ENCODE assay signal across 5 cellular contexts in genomic region chr17:8137645-8138342, GRCh38.
DNase-seq lines count a peak whose midpoint lies in the region; ATAC-seq and TF ChIP-seq lines count a peak whose summit lies in the region.

No MANE protein-coding gene starts in this region.

- H3K9ac ChIP-seq in KMS-11 = no peak overlapping the region; the same call in 1 of the 2 replicates
- peak overlapping the region; percentile 55 to 57 for H3K9ac ChIP-seq in stomach smooth muscle (ENCODE audit: low read length in 2 of 2)

- no peak for ATAC-seq in HG03571 (IDR thresholded peaks at IDR 0.05; ENCODE audit: unreplicated experiment)

- H4K20me1 ChIP-seq in KMS-11 (ENCODE audit: insufficient read depth) = no peaks in the 10 kb centered on the region

- no peak overlapping the region for H3K27ac ChIP-seq in KMS-11
- peak overlapping the region; percentile 86 for H3K27ac ChIP-seq in stomach smooth muscle (ENCODE audit: low read length)

- H3K4me1 ChIP-seq in KMS-11 (ENCODE audit: low read depth, poor library complexity, severe bottlenecking) (no peaks in the 10 kb centered on the region), stomach smooth muscle (ENCODE audit: control insufficient read depth, insufficient read depth, low read length) (peaks cover 16% of the 10 kb centered on the region)

- no peak overlapping the region for H3K4me3 ChIP-seq in KMS-11 (IDR thresholded peaks at IDR 0.05; ENCODE audit: insufficient read depth, low read depth, low read length)
- peak overlapping the region; percentile 39 for H3K4me3 ChIP-seq in epithelial cell of esophagus (ENCODE audit: low read length)
- H3K4me3 ChIP-seq in stomach smooth muscle (ENCODE audit: low read length in 2 of 2) = peak overlapping the region; percentile 47 to 63

- H3K79me2 ChIP-seq in KMS-11 (ENCODE audit: insufficient read depth, low read depth) = no peaks in the 10 kb centered on the region

- no peaks in the 10 kb centered on the region for H3K36me3 ChIP-seq in KMS-11 (ENCODE audit: insufficient read depth)
- peaks cover 34 to 36% of the 10 kb centered on the region in 2 donors for H3K36me3 ChIP-seq in stomach smooth muscle (ENCODE audit: control insufficient read depth in 2 of 2, insufficient read depth in 2 of 2, low read length in 2 of 2)

- H3K27me3 ChIP-seq in KMS-11 (ENCODE audit: insufficient read depth, low read depth) = no peaks in the 10 kb centered on the region
- no peaks in the 10 kb centered on the region for H3K27me3 ChIP-seq in stomach smooth muscle (ENCODE audit: control insufficient read depth in 1 of 2, insufficient read depth in 2 of 2, low read length in 2 of 2)

- no peaks in the 10 kb centered on the region for H3K9me3 ChIP-seq in stomach smooth muscle (ENCODE audit: control insufficient read depth in 2 of 2, low read length in 2 of 2)

- DNase-seq in epithelial cell of esophagus (ENCODE audit: low read depth) (no peak), T1000 (lab: John Stamatoyannopoulos, UW) (no peak)

- peak overlapping the region; percentile 49; the same call in 1 of the 2 replicates for H2AFZ ChIP-seq in KMS-11 (ENCODE audit: low read depth)

- TF ChIP-seq CTCF in KMS-11 (conservative IDR thresholded peaks at IDR 0.05; ENCODE audit: low read depth, low read length) (no peak), epithelial cell of esophagus (IDR thresholded peaks at IDR 0.05; ENCODE audit: insufficient read depth, low read depth, low read length, missing control alignments) (no peak)

- peak overlapping the region; percentile 25; the same call in 1 of the 2 replicates for H3K4me2 ChIP-seq in KMS-11
